In genomic region chr10:6346621-6347020, GRCh38 we compare ENCODE assay signal across 16 cellular contexts.
DNase-seq lines count a peak whose midpoint lies in the region; ATAC-seq and TF ChIP-seq lines count a peak whose summit lies in the region.
"Had no signal": no experiment of that assay in that cellular context is flagged by ENCODE, and none has a peak within 500 bp of the region (broad histone marks: within the 10 kb centered on the region; RNA-seq: fewer than 3 reads in every experiment).

No MANE protein-coding gene starts in this region.

- peak overlapping the region; percentile 11 for H3K4me3 Mint-ChIP-seq in activated T-cell treated with anti-CD3 and anti-CD28 coated beads, Interleukin-2, amount 50 U/mL, for 24 hours
- H3K4me3 Mint-ChIP-seq: nephron had no signal

- ATAC-seq in activated naive CD4-positive, alpha-beta T cell treated with anti-CD3 and anti-CD28 coated beads, Interleukin-2, amount 50 U/mL, for 72 hours: no peak
- ATAC-seq: lower lobe of right lung had no signal

- no peak overlapping the region for H2AFZ ChIP-seq in osteoblast (ENCODE audit: low read length)

- peaks cover 8% of the 10 kb centered on the region for H3K36me3 Mint-ChIP-seq in activated T-cell treated with anti-CD3 and anti-CD28 coated beads, Interleukin-2, amount 50 U/mL, for 24 hours (ENCODE audit: low read depth)
- H3K36me3 Mint-ChIP-seq in activated naive CD4-positive, alpha-beta T cell treated with anti-CD3 and anti-CD28 coated beads, Interleukin-2, amount 50 U/mL, for 72 hours: peaks cover 20 to 54% of the 10 kb centered on the region in 2 donors

- DNase-seq in activated T-cell treated with anti-CD3 and anti-CD28 coated beads, Interleukin-2, amount 50 U/mL, for 24 hours: no peak
- no peak for DNase-seq in activated T-cell treated with anti-CD3 and anti-CD28 coated beads, Interleukin-2, amount 50 U/mL, for 48 hours
- no peak for DNase-seq in activated naive CD4-positive, alpha-beta T cell treated with anti-CD3 and anti-CD28 coated beads, Interleukin-2, amount 50 U/mL, for 72 hours (ENCODE audit: low spot score in 2 of 2)
- DNase-seq in osteoblast (ENCODE audit: insufficient read length, low spot score, missing footprints) (peak; percentile 6), UCSD-AML1 (lab: John Stamatoyannopoulos, UW; ENCODE audit: unreplicated experiment) (no peak), NCI-H2081 (lab: John Stamatoyannopoulos, UW) (no peak)
- no peak for DNase-seq in stimulated activated CD4-positive, alpha-beta T cell treated with anti-CD3 and anti-CD28 coated beads, Interleukin-2, amount 100 ng/mL, for 24 hours
- DNase-seq: activated CD4-positive, alpha-beta T cell treated with anti-CD3 and anti-CD28 coated beads for 4 hours; effector CD8-positive, alpha-beta T cell; lower lobe of right lung; NCI-H774; retina; tibial artery had no signal

- H3K27me3 Mint-ChIP-seq in activated T-cell treated with anti-CD3 and anti-CD28 coated beads, Interleukin-2, amount 50 U/mL, for 24 hours: no peaks in the 10 kb centered on the region

- H3K27me3 ChIP-seq in osteoblast (ENCODE audit: insufficient read depth, low read length): no peaks in the 10 kb centered on the region
- H3K27me3 ChIP-seq: tibial artery had no signal

- H3K4me3 ChIP-seq in osteoblast (ENCODE audit: insufficient read depth, low read length): no peak overlapping the region
- H3K4me3 ChIP-seq: lower lobe of right lung, tibial artery had no signal

- TF ChIP-seq CTCF in osteoblast (IDR thresholded peaks at IDR 0.05; ENCODE audit: extremely low read depth, low read depth, low read length): no peak

- H3K36me3 ChIP-seq in KOPT-K1 (ENCODE audit: insufficient read depth, low read length) (no peaks in the 10 kb centered on the region), osteoblast (ENCODE audit: insufficient read depth, low read length) (no peaks in the 10 kb centered on the region)
- H3K36me3 ChIP-seq: lower lobe of right lung, tibial artery had no signal

- peak overlapping the region; percentile 98 for H3K27ac Mint-ChIP-seq in activated T-cell treated with anti-CD3 and anti-CD28 coated beads, Interleukin-2, amount 50 U/mL, for 24 hours
- H3K27ac Mint-ChIP-seq in activated naive CD4-positive, alpha-beta T cell treated with anti-CD3 and anti-CD28 coated beads, Interleukin-2, amount 50 U/mL, for 72 hours: peak overlapping the region; percentile 99 to 100

- peaks cover 13% of the 10 kb centered on the region for H3K4me1 ChIP-seq in osteoblast (ENCODE audit: insufficient read depth, low read length)

- peak overlapping the region; percentile 80 for H3K27ac ChIP-seq in KOPT-K1 (ENCODE audit: low read depth, low read length, poor library complexity, severe bottlenecking)
- no peak overlapping the region for H3K27ac ChIP-seq in osteoblast (ENCODE audit: low read depth, low read length)
- H3K27ac ChIP-seq: lower lobe of right lung, RWPE1, tibial artery had no signal

- H3K9me3 ChIP-seq in KOPT-K1 (ENCODE audit: insufficient read depth, low read length, poor library complexity, severe bottlenecking): peaks cover 4% of the 10 kb centered on the region
- H3K9me3 ChIP-seq in osteoblast (ENCODE audit: low read depth, low read length): no peaks in the 10 kb centered on the region
- H3K9me3 ChIP-seq: lower lobe of right lung, tibial artery had no signal

- H3K4me2 ChIP-seq in osteoblast (ENCODE audit: insufficient read depth, low read length): no peak overlapping the region

- no peaks in the 10 kb centered on the region for H3K79me2 ChIP-seq in osteoblast (ENCODE audit: insufficient read depth, low read length)

- H3K4me1 Mint-ChIP-seq in activated T-cell treated with anti-CD3 and anti-CD28 coated beads, Interleukin-2, amount 50 U/mL, for 24 hours (ENCODE audit: low read depth): peaks cover 67% of the 10 kb centered on the region

- H4K20me1 ChIP-seq in osteoblast (ENCODE audit: insufficient read depth, low read length): no peaks in the 10 kb centered on the region

- H3K9me3 Mint-ChIP-seq in activated T-cell treated with anti-CD3 and anti-CD28 coated beads, Interleukin-2, amount 50 U/mL, for 24 hours: peaks cover 11% of the 10 kb centered on the region
- H3K9me3 Mint-ChIP-seq in activated naive CD4-positive, alpha-beta T cell treated with anti-CD3 and anti-CD28 coated beads, Interleukin-2, amount 50 U/mL, for 72 hours: peaks cover 13 to 35% of the 10 kb centered on the region in 2 donors
